24 cellular contexts compared by ENCODE assay signal in genomic region chr19:3527250-3527910, GRCh38. TPM values are rescaled to one million over a fixed set of nuclear protein-coding genes. Genes with fewer than 3 reads are reported as not detected.
"Had no signal": no experiment of that assay in that cellular context is flagged by ENCODE, and none has a peak within 500 bp of the region (broad histone marks: within the 10 kb centered on the region; RNA-seq: fewer than 3 reads in every experiment).

No MANE protein-coding gene starts in this region.

- H3K27ac ChIP-seq: RWPE1 had no signal

- ATAC-seq: Panc1, SK-N-SH treated with all-trans-retinoic acid at 6 μM for 48 hours had no signal

- DNase-seq: KBM-7, MV-4-11, NCI-H1048, NCI-H1105, NCI-H1417, NCI-H146, NCI-H1694 treated with DMSO at 0.1 percent for 48 hours, NCI-H1930, NCI-H2081, NCI-H2107, NCI-H2227 treated with DMSO at 0.1 percent for 48 hours, NCI-H524, NCI-H69, NCI-H774, SHP77 had no signal

RNA-seq across cellular contexts. Expression of gene TEKTIP1, which starts 11.6 kb away (rescaled TPM):
- total RNA-seq: HT1080, LHCN-M2, NCI-H460, SK-MEL-5 had no signal
- polyA plus RNA-seq: IgD-negative memory B cell had no signal

RNA-seq across cellular contexts. Expression of gene SMIM44, which starts 44.1 kb away (rescaled TPM):
- total RNA-seq: HT1080, LHCN-M2, MCF 10A, NCI-H460, SK-MEL-5 had no signal
- polyA plus RNA-seq: IgD-negative memory B cell had no signal
